ENCODE assay signal across 1 cellular context in genomic region chr11:24903555-24903954, GRCh38.
TF ChIP-seq lines count a peak whose summit lies in the region.

No MANE protein-coding gene starts in this region.

TF ChIP-seq in HepG2, 621 proteins besides CTCF, POLR2A, EP300 and RAD21 (continued from another document):
- TF ChIP-seq, protein P1, sequence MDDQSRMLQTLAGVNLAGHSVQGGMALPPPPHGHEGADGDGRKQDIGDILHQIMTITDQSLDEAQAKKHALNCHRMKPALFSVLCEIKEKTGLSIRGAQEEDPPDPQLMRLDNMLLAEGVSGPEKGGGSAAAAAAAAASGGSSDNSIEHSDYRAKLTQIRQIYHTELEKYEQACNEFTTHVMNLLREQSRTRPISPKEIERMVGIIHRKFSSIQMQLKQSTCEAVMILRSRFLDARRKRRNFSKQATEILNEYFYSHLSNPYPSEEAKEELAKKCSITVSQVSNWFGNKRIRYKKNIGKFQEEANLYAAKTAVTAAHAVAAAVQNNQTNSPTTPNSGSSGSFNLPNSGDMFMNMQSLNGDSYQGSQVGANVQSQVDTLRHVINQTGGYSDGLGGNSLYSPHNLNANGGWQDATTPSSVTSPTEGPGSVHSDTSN (CRISPR knock-in tag; IDR thresholded peaks at IDR 0.05; ENCODE audit: borderline replicate concordance): no peak
- TF ChIP-seq ZNF326 (CRISPR knock-in tag; IDR thresholded peaks at IDR 0.05; ENCODE audit: borderline replicate concordance): no peak
- no peak for TF ChIP-seq HOXA3 (CRISPR knock-in tag; IDR thresholded peaks at IDR 0.05)
